ENCODE assay signal across 9 cellular contexts in the genomic region with DNA sequence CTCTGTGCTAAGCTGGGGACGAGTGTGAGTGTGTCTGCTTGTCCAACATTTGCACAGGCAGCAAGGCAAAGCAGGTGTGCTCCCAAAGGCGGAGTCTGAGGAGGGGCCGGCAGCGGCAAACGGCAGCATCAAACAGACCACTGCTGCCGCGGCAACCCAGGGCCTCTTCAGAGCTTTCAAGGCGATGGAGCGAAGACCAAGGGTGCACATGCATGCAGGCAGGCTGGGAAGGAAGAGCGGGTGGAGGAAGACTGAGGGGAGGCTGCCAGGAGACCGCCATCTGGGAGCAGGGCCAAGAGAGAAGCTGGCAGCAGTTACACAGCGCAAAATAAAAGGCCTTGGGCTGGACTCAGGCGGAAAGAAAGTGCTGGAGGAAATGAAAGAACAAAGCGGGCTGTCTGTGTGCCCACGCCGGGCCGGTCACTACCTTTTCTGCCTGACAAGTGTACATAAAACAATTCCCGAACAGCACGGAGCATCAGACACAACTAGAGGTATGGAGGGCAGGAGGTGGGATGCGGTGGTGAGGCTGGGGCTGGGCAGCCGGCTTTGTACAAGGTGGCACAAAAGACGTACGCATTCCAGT. TPM values are rescaled to one million over a fixed set of nuclear protein-coding genes. Genes with fewer than 3 reads are reported as not detected.
A peak's percentile ranks its signal among the peaks of the same experiment; 100 is the strongest.
DNase-seq lines count a peak whose midpoint lies in the region; ATAC-seq lines count a peak whose summit lies in the region.
"Had no signal": no experiment of that assay in that cellular context is flagged by ENCODE, and none has a peak within 500 bp of the region (broad histone marks: within the 10 kb centered on the region; RNA-seq: fewer than 3 reads in every experiment).

No MANE protein-coding gene starts in this region.

- no peaks in the 10 kb centered on the region for H3K4me1 Mint-ChIP-seq in activated T-helper 17 cell treated with anti-CD3 and anti-CD28 coated beads, Interleukin-2, amount 50 U/mL, for 72 hours

- intact Hi-C loops in left cardiac atrium (cut with DNase I) = no loop called here

- no peaks in the 10 kb centered on the region for H3K9me3 Mint-ChIP-seq in activated T-helper 17 cell treated with anti-CD3 and anti-CD28 coated beads, Interleukin-2, amount 50 U/mL, for 72 hours

- H3K27ac Mint-ChIP-seq in activated T-helper 17 cell treated with anti-CD3 and anti-CD28 coated beads, Interleukin-2, amount 50 U/mL, for 72 hours = peak overlapping the region; percentile 50

- peak overlapping the region in 12 of 21 experiments; percentile 9 to 79 (median 43) for H3K27ac ChIP-seq in skin epidermis
- H3K27ac ChIP-seq: KMS-11 had no signal

- no peak overlapping the region for H3K4me3 ChIP-seq in skin epidermis

- peaks cover 60% of the 10 kb centered on the region for H3K36me3 Mint-ChIP-seq in activated T-helper 17 cell treated with anti-CD3 and anti-CD28 coated beads, Interleukin-2, amount 50 U/mL, for 72 hours (ENCODE audit: low read depth)

- DNase-seq in NCI-H1417 (lab: John Stamatoyannopoulos, UW) = peak in 2 of 3 experiments; percentile 21 to 57
- no peak for DNase-seq in NCI-H1417 treated with DMSO at 0.1 percent for 48 hours (lab: John Stamatoyannopoulos, UW)
- DNase-seq in left cardiac atrium = peak; percentile 72
- no peak for DNase-seq in GDM1 (lab: John Stamatoyannopoulos, UW)

- ATAC-seq in activated T-helper 17 cell treated with anti-CD3 and anti-CD28 coated beads, Interleukin-2, amount 50 U/mL, for 72 hours (replicated peaks) = no peak
- ATAC-seq in left cardiac atrium = peak; percentile 46 to 51
- no peak for ATAC-seq in HG02623 (IDR thresholded peaks at IDR 0.05; ENCODE audit: unreplicated experiment)
- ATAC-seq in HG03280 (IDR thresholded peaks at IDR 0.05; ENCODE audit: unreplicated experiment) = no peak

- H3K27me3 Mint-ChIP-seq in activated T-helper 17 cell treated with anti-CD3 and anti-CD28 coated beads, Interleukin-2, amount 50 U/mL, for 72 hours = no peaks in the 10 kb centered on the region

- H3K4me3 Mint-ChIP-seq in activated T-helper 17 cell treated with anti-CD3 and anti-CD28 coated beads, Interleukin-2, amount 50 U/mL, for 72 hours = no peak overlapping the region

RNA-seq across cellular contexts. Expression of gene TIMM22, which starts 8.5 kb away (rescaled TPM):
- total RNA-seq in activated T-helper 17 cell treated with anti-CD3 and anti-CD28 coated beads, Interleukin-2, amount 50 U/mL, for 72 hours = 10 to 100 TPM in 1 of 2 donors, 1 to 10 TPM in 1; 6.6 to 12.9 TPM
- 10 to 100 TPM; 13.2 to 15.6 TPM for total RNA-seq in left cardiac atrium

RNA-seq across cellular contexts. Expression of gene NXN, which starts 25.9 kb away (rescaled TPM):
- total RNA-seq in activated T-helper 17 cell treated with anti-CD3 and anti-CD28 coated beads, Interleukin-2, amount 50 U/mL, for 72 hours = under 1 TPM; 0.37 to 0.95 TPM
- 10 to 100 TPM; 16.7 to 20.8 TPM for total RNA-seq in left cardiac atrium

Comparison
In these comparisons a context has a peak if more than half of its experiments do, and no peak if none do; other contexts are left out.
1. DNase-seq: peak in NCI-H1417 (2 of 3) and left cardiac atrium (single experiment); none in NCI-H1417 treated with DMSO at 0.1 percent for 48 hours (single experiment) and GDM1 (single experiment).
2. ATAC-seq: peak in left cardiac atrium (2 of 2); none in activated T-helper 17 cell treated with anti-CD3 and anti-CD28 coated beads, Interleukin-2, amount 50 U/mL, for 72 hours (single experiment), HG02623 (single experiment) and HG03280 (single experiment).
3. RNA of gene NXN, which starts 25.9 kb away (total RNA-seq): 16.7 to 20.8 TPM in left cardiac atrium; 0.37 to 0.95 TPM in activated T-helper 17 cell treated with anti-CD3 and anti-CD28 coated beads, Interleukin-2, amount 50 U/mL, for 72 hours; every median in the first group is over 4 times any median in the second.